In the genomic region with DNA sequence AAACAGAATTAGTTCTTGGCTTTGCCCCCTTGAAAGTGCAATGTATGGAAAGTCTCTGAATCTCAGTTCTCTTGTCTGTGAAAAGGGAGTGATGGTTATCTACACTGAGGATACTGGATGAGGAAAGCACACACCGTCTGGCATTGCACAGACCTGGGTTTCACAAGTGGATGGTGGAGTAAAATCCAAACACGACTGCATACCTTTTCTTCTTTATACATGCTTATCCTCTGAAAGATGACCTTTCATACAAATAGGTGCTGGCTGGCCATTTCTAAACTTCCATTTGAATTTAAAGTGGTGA, we compare ENCODE assay signal across 20 cellular contexts. TPM values are rescaled to one million over a fixed set of nuclear protein-coding genes. Genes with fewer than 3 reads are reported as not detected.
DNase-seq lines count a peak whose midpoint lies in the region; ATAC-seq and TF ChIP-seq lines count a peak whose summit lies in the region.
"Had no signal": no experiment of that assay in that cellular context is flagged by ENCODE, and none has a peak within 500 bp of the region (broad histone marks: within the 10 kb centered on the region; RNA-seq: fewer than 3 reads in every experiment).

No MANE protein-coding gene starts in this region.

- no peak overlapping the region for H3K27ac Mint-ChIP-seq in activated CD4-positive, alpha-beta memory T cell treated with anti-CD3 and anti-CD28 coated beads for 36 hours
- no peak overlapping the region for H3K27ac Mint-ChIP-seq in activated CD4-positive, alpha-beta memory T cell treated with anti-CD3 and anti-CD28 coated beads, Interleukin-2, amount 10 ng/mL, durations not matched to agents 7 days and 5 days
- H3K27ac Mint-ChIP-seq in central memory CD8-positive, alpha-beta T cell (ENCODE audit: low read depth) = peak overlapping the region; percentile 99

- no peaks in the 10 kb centered on the region for H3K9me3 ChIP-seq in smooth muscle cell (replicated peaks; ENCODE audit: low read depth)
- no peaks in the 10 kb centered on the region for H3K9me3 ChIP-seq in suprapubic skin
- no peaks in the 10 kb centered on the region for H3K9me3 ChIP-seq in prostate gland
- H3K9me3 ChIP-seq: gastrocnemius medialis, left lung, MG63, uterus had no signal

- peaks cover 42% of the 10 kb centered on the region for H3K4me1 ChIP-seq in smooth muscle cell (ENCODE audit: low read depth)
- H3K4me1 ChIP-seq in suprapubic skin = peaks cover 27% of the 10 kb centered on the region
- peaks cover 5% of the 10 kb centered on the region for H3K4me1 ChIP-seq in prostate gland (replicated peaks)

- no peak overlapping the region for H2AFZ ChIP-seq in smooth muscle cell (ENCODE audit: low read depth)

- H3K36me3 ChIP-seq in smooth muscle cell (ENCODE audit: low read depth) = no peaks in the 10 kb centered on the region
- H3K36me3 ChIP-seq in suprapubic skin = no peaks in the 10 kb centered on the region
- H3K36me3 ChIP-seq in prostate gland = no peaks in the 10 kb centered on the region
- H3K36me3 ChIP-seq: gastrocnemius medialis, MG63, uterus had no signal

- TF ChIP-seq CTCF in smooth muscle cell (IDR thresholded peaks at IDR 0.05; ENCODE audit: borderline replicate concordance, insufficient read depth, poor library complexity, severe bottlenecking) (no peak), suprapubic skin (IDR thresholded peaks at IDR 0.05) (no peak), prostate gland (IDR thresholded peaks at IDR 0.05) (no peak)

- DNase-seq in activated CD4-positive, alpha-beta memory T cell treated with anti-CD3 and anti-CD28 coated beads for 36 hours = no peak
- DNase-seq in activated CD4-positive, alpha-beta memory T cell treated with anti-CD3 and anti-CD28 coated beads, Interleukin-2, amount 10 ng/mL, durations not matched to agents 7 days and 5 days = no peak
- DNase-seq in NAMALWA (ENCODE audit: low spot score) (peak; percentile 39), smooth muscle cell (lab: John Stamatoyannopoulos, UW; ENCODE audit: unreplicated experiment) (no peak), suprapubic skin (ENCODE audit: low spot score in 2 of 2) (no peak), prostate gland (ENCODE audit: low spot score) (no peak), HCEC 1CT (no peak)
- DNase-seq in central memory CD8-positive, alpha-beta T cell (ENCODE audit: low spot score in 2 of 2) = no peak
- DNase-seq: cerebellar nuclear complex; COR-L47; gastrocnemius medialis; left lung; MG63; NCI-H2029; NCI-H69; posterior cingulate gyrus; stimulated activated CD4-positive, alpha-beta T cell treated with anti-CD3 and anti-CD28 coated beads, Interleukin-12 subunit alpha, Interleukin-12 subunit beta, amount 100 ng/mL, for 4 hours; stimulated activated naive CD4-positive, alpha-beta T cell treated with Interleukin-2 at 50 U/mL for 16 hours; uterus had no signal

- POLR2A ChIA-PET in activated CD4-positive, alpha-beta memory T cell treated with anti-CD3 and anti-CD28 coated beads for 36 hours (lab: Charles Lee) = interaction anchor here (0.6 to 1.6 kb wide), 3 partner anchors 20 to 129 kb away, joined by 3 to 5 read pairs (median 4); partner anchors contain the start of gene DARS1
- POLR2A ChIA-PET in activated CD4-positive, alpha-beta memory T cell treated with anti-CD3 and anti-CD28 coated beads, Interleukin-2, amount 10 ng/mL, durations not matched to agents 7 days and 5 days (lab: Charles Lee) = interaction anchor here (1.1 to 3.1 kb wide), 2 partner anchors 56 to 65 kb away, joined by 3 to 19 read pairs; no protein-coding TSS in a partner anchor

- WGBS in smooth muscle cell (ENCODE audit: low lambda C conversion rate) = 76% methylated on average over 2 of the region's 2 CpGs
- WGBS in suprapubic skin = 85% methylated on average over 2 of the region's 2 CpGs
- 80% methylated on average over 2 of the region's 2 CpGs for WGBS in prostate gland

- peak overlapping the region; percentile 58 for H3K4me2 ChIP-seq in smooth muscle cell

- H3K27me3 ChIP-seq in smooth muscle cell (ENCODE audit: low read depth) = peaks cover 2% of the 10 kb centered on the region
- peaks cover 69% of the 10 kb centered on the region for H3K27me3 ChIP-seq in suprapubic skin
- H3K27me3 ChIP-seq in prostate gland (replicated peaks; ENCODE audit: insufficient read depth) = no peaks in the 10 kb centered on the region

- H3F3A ChIP-seq in smooth muscle cell (ENCODE audit: low read depth) = peaks cover 4% of the 10 kb centered on the region

- H3K9ac ChIP-seq in smooth muscle cell (ENCODE audit: low read depth) = no peak overlapping the region

- no peak for TF ChIP-seq POLR2A in suprapubic skin (IDR thresholded peaks at IDR 0.05)
- TF ChIP-seq POLR2A in prostate gland (IDR thresholded peaks at IDR 0.05) = no peak

- H3K27ac ChIP-seq in smooth muscle cell (ENCODE audit: low read depth) (peak overlapping the region; percentile 28), suprapubic skin (no peak overlapping the region), prostate gland (no peak overlapping the region)
- H3K27ac ChIP-seq: gastrocnemius medialis, uterus had no signal

- CTCF ChIA-PET in activated CD4-positive, alpha-beta memory T cell treated with anti-CD3 and anti-CD28 coated beads for 36 hours (lab: Charles Lee) = no interaction called here
- CTCF ChIA-PET in activated CD4-positive, alpha-beta memory T cell treated with anti-CD3 and anti-CD28 coated beads, Interleukin-2, amount 10 ng/mL, durations not matched to agents 7 days and 5 days (lab: Charles Lee) = interaction anchor here (0.7 to 1.4 kb wide), 2 partner anchors 98 to 200 kb away, joined by 3 to 4 read pairs; no protein-coding TSS in a partner anchor

- no peaks in the 10 kb centered on the region for H4K20me1 ChIP-seq in smooth muscle cell (ENCODE audit: low read depth)

- no peaks in the 10 kb centered on the region for H3K9me3 Mint-ChIP-seq in activated CD4-positive, alpha-beta memory T cell treated with anti-CD3 and anti-CD28 coated beads for 36 hours
- H3K9me3 Mint-ChIP-seq in activated CD4-positive, alpha-beta memory T cell treated with anti-CD3 and anti-CD28 coated beads, Interleukin-2, amount 10 ng/mL, durations not matched to agents 7 days and 5 days = no peaks in the 10 kb centered on the region
- no peaks in the 10 kb centered on the region for H3K9me3 Mint-ChIP-seq in central memory CD8-positive, alpha-beta T cell

- H3K27me3 Mint-ChIP-seq in activated CD4-positive, alpha-beta memory T cell treated with anti-CD3 and anti-CD28 coated beads for 36 hours = peaks cover 2% of the 10 kb centered on the region
- no peaks in the 10 kb centered on the region for H3K27me3 Mint-ChIP-seq in activated CD4-positive, alpha-beta memory T cell treated with anti-CD3 and anti-CD28 coated beads, Interleukin-2, amount 10 ng/mL, durations not matched to agents 7 days and 5 days
- no peaks in the 10 kb centered on the region for H3K27me3 Mint-ChIP-seq in central memory CD8-positive, alpha-beta T cell

- no peak for ATAC-seq in central memory CD8-positive, alpha-beta T cell (replicated peaks; ENCODE audit: extremely low read depth, poor library complexity, severe bottlenecking)
- ATAC-seq: activated CD4-positive, CD25-positive, alpha-beta regulatory T cell treated with anti-CD3 and anti-CD28 coated beads, Interleukin-2, amount 50 U/mL, for 24 hours; gastrocnemius medialis; left lung had no signal

- H3K79me2 ChIP-seq in smooth muscle cell (ENCODE audit: low read depth) = no peaks in the 10 kb centered on the region

- H3K4me3 ChIP-seq in smooth muscle cell (no peak overlapping the region), suprapubic skin (no peak overlapping the region), prostate gland (no peak overlapping the region)
- H3K4me3 ChIP-seq: gastrocnemius medialis, MG63, uterus had no signal

- H3K4me1 Mint-ChIP-seq in activated CD4-positive, alpha-beta memory T cell treated with anti-CD3 and anti-CD28 coated beads for 36 hours (ENCODE audit: low read depth) = peaks cover 38% of the 10 kb centered on the region
- peaks cover 40% of the 10 kb centered on the region for H3K4me1 Mint-ChIP-seq in activated CD4-positive, alpha-beta memory T cell treated with anti-CD3 and anti-CD28 coated beads, Interleukin-2, amount 10 ng/mL, durations not matched to agents 7 days and 5 days
- H3K4me1 Mint-ChIP-seq in central memory CD8-positive, alpha-beta T cell = peaks cover 52% of the 10 kb centered on the region

- peaks cover 52% of the 10 kb centered on the region for H3K36me3 Mint-ChIP-seq in activated CD4-positive, alpha-beta memory T cell treated with anti-CD3 and anti-CD28 coated beads for 36 hours
- peaks cover 52% of the 10 kb centered on the region for H3K36me3 Mint-ChIP-seq in activated CD4-positive, alpha-beta memory T cell treated with anti-CD3 and anti-CD28 coated beads, Interleukin-2, amount 10 ng/mL, durations not matched to agents 7 days and 5 days (ENCODE audit: low read depth)
- H3K36me3 Mint-ChIP-seq in central memory CD8-positive, alpha-beta T cell (ENCODE audit: insufficient read depth) = peaks cover 65% of the 10 kb centered on the region

- TF ChIP-seq EP300 in suprapubic skin (IDR thresholded peaks at IDR 0.05) = no peak

- intact Hi-C loops in activated CD4-positive, alpha-beta memory T cell treated with anti-CD3 and anti-CD28 coated beads for 36 hours (cut with micrococcal nuclease) = no loop called here
- intact Hi-C loops in prostate gland (cut with DNase I) = no loop called here

- peak overlapping the region; percentile 28 for H3K4me3 Mint-ChIP-seq in activated CD4-positive, alpha-beta memory T cell treated with anti-CD3 and anti-CD28 coated beads for 36 hours
- no peak overlapping the region for H3K4me3 Mint-ChIP-seq in activated CD4-positive, alpha-beta memory T cell treated with anti-CD3 and anti-CD28 coated beads, Interleukin-2, amount 10 ng/mL, durations not matched to agents 7 days and 5 days
- peak overlapping the region; percentile 93 for H3K4me3 Mint-ChIP-seq in central memory CD8-positive, alpha-beta T cell

RNA-seq across cellular contexts. Expression of gene CXCR4, which starts 4.2 kb away (rescaled TPM):
- 100 to 1,000 TPM; 139 to 141 TPM for total RNA-seq in activated CD4-positive, alpha-beta memory T cell treated with anti-CD3 and anti-CD28 coated beads for 36 hours
- 100 to 1,000 TPM; 202 to 212 TPM for total RNA-seq in activated CD4-positive, alpha-beta memory T cell treated with anti-CD3 and anti-CD28 coated beads, Interleukin-2, amount 10 ng/mL, durations not matched to agents 7 days and 5 days
- 3.7 and 4.0 TPM in 2 replicates for total RNA-seq in smooth muscle cell
- polyA plus RNA-seq in smooth muscle cell = 2.1 and 2.8 TPM in 2 replicates
- total RNA-seq in suprapubic skin = 1 to 10 TPM; 5.1 to 6.8 (median 5.6) TPM
- total RNA-seq in prostate gland = 10 to 100 TPM; 20.9 to 27.2 TPM

Comparison
In these comparisons a context has a peak if more than half of its experiments do, and no peak if none do; other contexts are left out.
1. RNA of gene CXCR4, which starts 4.2 kb away (total RNA-seq): 202 to 212 TPM in activated CD4-positive, alpha-beta memory T cell treated with anti-CD3 and anti-CD28 coated beads, Interleukin-2, amount 10 ng/mL, durations not matched to agents 7 days and 5 days and 139 to 141 TPM in activated CD4-positive, alpha-beta memory T cell treated with anti-CD3 and anti-CD28 coated beads for 36 hours; 20.9 to 27.2 TPM in prostate gland, 5.1 to 6.8 TPM in suprapubic skin and 3.7 to 4.0 TPM in smooth muscle cell; every median in the first group is over 4 times any median in the second.